ENCODE assay signal across 12 cellular contexts in genomic region chr12:20194171-20194570, GRCh38.
A peak's percentile ranks its signal among the peaks of the same experiment; 100 is the strongest.
DNase-seq lines count a peak whose midpoint lies in the region; ATAC-seq, FAIRE-seq and TF ChIP-seq lines count a peak whose summit lies in the region.
"Had no signal": no experiment of that assay in that cellular context is flagged by ENCODE, and none has a peak within 500 bp of the region (broad histone marks: within the 10 kb centered on the region; RNA-seq: fewer than 3 reads in every experiment).

No MANE protein-coding gene starts in this region.

- 50 to 59% methylated on average over 4 of the region's 4 CpGs for WGBS in lower leg skin, 2 donors

- no peak for TF ChIP-seq POLR2A in lower leg skin (IDR thresholded peaks at IDR 0.05)
- TF ChIP-seq POLR2A in GM12892 (IDR thresholded peaks at IDR 0.05; ENCODE audit: low read depth, low read length): no peak

- TF ChIP-seq CTCF in lower leg skin (IDR thresholded peaks at IDR 0.05): no peak

- H3K4me3 ChIP-seq in lower leg skin (ENCODE audit: low read depth, poor library complexity, severe bottlenecking): no peak overlapping the region

- DNase-seq in AG08395 (ENCODE audit: low spot score) (peak; percentile 31), HT1080 (ENCODE audit: low read depth) (peak; percentile 8), ecto neural progenitor cell (ENCODE audit: low spot score) (peak; percentile 49), left kidney (ENCODE audit: low read depth, low spot score) (peak; percentile 39), head of caudate nucleus (no peak), lower leg skin (ENCODE audit: low spot score in 2 of 2) (no peak), GM12892 (ENCODE audit: insufficient read length) (no peak)
- DNase-seq: CD8-positive, alpha-beta memory T cell; NCI-H1105; SHP77 had no signal

- no peak for ATAC-seq in HG03469 (IDR thresholded peaks at IDR 0.05; ENCODE audit: unreplicated experiment)

- FAIRE-seq in GM12892 (lab: Jason Lieb, UNC): no peak
- FAIRE-seq: GM18507 had no signal

- intact Hi-C loops in head of caudate nucleus (cut with DNase I) (no loop called here), lower leg skin (cut with DNase I; ENCODE audit: low total_unique reads) (no loop called here)

Comparison
In these comparisons a context has a peak if more than half of its experiments do, and no peak if none do; other contexts are left out.
1. DNase-seq: peak in AG08395 (single experiment), HT1080 (single experiment), ecto neural progenitor cell (single experiment) and left kidney (single experiment); none in head of caudate nucleus (0 of 42), lower leg skin (0 of 2) and GM12892 (single experiment).